ENCODE assay signal across 9 cellular contexts in the genomic region with DNA sequence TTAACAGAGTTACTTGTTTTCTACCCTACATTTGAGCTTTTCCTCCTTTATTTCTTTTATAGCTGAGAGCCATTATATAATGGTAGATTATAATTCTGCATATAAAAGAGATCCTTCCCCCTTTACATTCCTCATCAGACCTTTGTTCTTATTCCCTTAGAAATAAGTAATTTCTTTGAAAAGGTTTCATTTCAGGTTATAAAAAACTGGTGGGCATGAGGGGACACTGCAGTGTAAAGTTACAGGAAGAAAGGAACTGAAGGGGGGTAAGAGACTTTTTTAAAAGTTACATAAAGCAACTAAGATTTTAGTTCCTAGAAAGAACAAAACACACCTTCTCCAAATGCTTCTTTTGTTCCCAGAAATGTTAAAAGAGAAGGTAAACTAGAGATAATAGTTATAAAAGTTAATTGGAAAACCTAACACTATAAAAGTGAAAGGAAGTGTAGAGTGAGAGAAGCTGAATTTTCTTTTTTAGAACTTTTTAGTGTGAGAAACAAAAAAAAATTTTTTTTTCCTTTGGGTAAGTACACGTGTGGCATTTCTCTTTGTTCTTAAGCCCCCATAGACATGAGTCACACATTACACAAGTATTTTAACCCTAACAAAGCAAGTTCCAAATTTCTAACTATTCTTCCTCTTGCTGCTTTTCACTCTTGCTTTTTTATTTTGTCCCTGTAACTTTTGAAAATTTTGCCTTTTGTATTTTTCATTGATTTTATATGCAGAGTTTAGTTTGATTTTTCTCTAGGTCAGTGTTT.
A peak's percentile ranks its signal among the peaks of the same experiment; 100 is the strongest.
DNase-seq lines count a peak whose midpoint lies in the region; ATAC-seq and TF ChIP-seq lines count a peak whose summit lies in the region.
"Had no signal": no experiment of that assay in that cellular context is flagged by ENCODE, and none has a peak within 500 bp of the region (broad histone marks: within the 10 kb centered on the region; RNA-seq: fewer than 3 reads in every experiment).

No MANE protein-coding gene starts in this region.

- peaks cover 40% of the 10 kb centered on the region for H3K4me1 Mint-ChIP-seq in HFFc6 (ENCODE audit: low read depth)
- H3K4me1 Mint-ChIP-seq in activated naive CD8-positive, alpha-beta T cell treated with anti-CD3 and anti-CD28 coated beads, Interleukin-2, amount 50 U/mL, for 24 hours, result peaks cover 50% of the 10 kb centered on the region

- no peaks in the 10 kb centered on the region for H3K9me3 Mint-ChIP-seq in HFFc6
- H3K9me3 Mint-ChIP-seq in activated naive CD8-positive, alpha-beta T cell treated with anti-CD3 and anti-CD28 coated beads, Interleukin-2, amount 50 U/mL, for 24 hours, result no peaks in the 10 kb centered on the region

- ATAC-seq in activated naive CD8-positive, alpha-beta T cell treated with anti-CD3 and anti-CD28 coated beads, Interleukin-2, amount 50 U/mL, for 24 hours, result peak; percentile 77
- ATAC-seq in HG03039 (IDR thresholded peaks at IDR 0.05; ENCODE audit: unreplicated experiment), result no peak
- ATAC-seq in HG02840 (IDR thresholded peaks at IDR 0.05; ENCODE audit: low FRiP score, unreplicated experiment), result no peak

- H3K36me3 Mint-ChIP-seq in HFFc6 (ENCODE audit: low read depth), result peaks cover 27% of the 10 kb centered on the region
- H3K36me3 Mint-ChIP-seq in activated naive CD8-positive, alpha-beta T cell treated with anti-CD3 and anti-CD28 coated beads, Interleukin-2, amount 50 U/mL, for 24 hours (ENCODE audit: low read depth), result peaks cover 30% of the 10 kb centered on the region

- no peak for TF ChIP-seq CTCF in HFFc6 (IDR thresholded peaks at IDR 0.05)

- DNase-seq in ACHN (peak; percentile 50), HFFc6 (peak; percentile 18), iris pigment epithelial cell (ENCODE audit: low read depth) (peak; percentile 79), RPMI8226 (no peak), NCI-H2081 treated with DMSO at 0.1 percent for 48 hours (lab: John Stamatoyannopoulos, UW) (no peak)
- DNase-seq in activated naive CD8-positive, alpha-beta T cell treated with anti-CD3 and anti-CD28 coated beads, Interleukin-2, amount 50 U/mL, for 24 hours, result no peak
- DNase-seq: amygdala had no signal

- peaks cover 4% of the 10 kb centered on the region; the same call in 1 of the 2 replicates for H3K27me3 Mint-ChIP-seq in HFFc6 (ENCODE audit: insufficient read depth)
- H3K27me3 Mint-ChIP-seq in activated naive CD8-positive, alpha-beta T cell treated with anti-CD3 and anti-CD28 coated beads, Interleukin-2, amount 50 U/mL, for 24 hours, result peaks cover 2% of the 10 kb centered on the region

- peak overlapping the region; percentile 85 for H3K27ac Mint-ChIP-seq in HFFc6
- H3K27ac Mint-ChIP-seq in activated naive CD8-positive, alpha-beta T cell treated with anti-CD3 and anti-CD28 coated beads, Interleukin-2, amount 50 U/mL, for 24 hours, result peak overlapping the region; percentile 83

- in situ Hi-C loops in ACHN (cut with HindIII; ENCODE audit: low pct_ligation_motif_present, low pct_unique_long_range_greater_than_20kb, low sequenced_read_pairs), result no loop called here

- peak overlapping the region; percentile 64 for H3K4me3 Mint-ChIP-seq in HFFc6
- H3K4me3 Mint-ChIP-seq in activated naive CD8-positive, alpha-beta T cell treated with anti-CD3 and anti-CD28 coated beads, Interleukin-2, amount 50 U/mL, for 24 hours, result peak overlapping the region; percentile 66

Comparison
In these comparisons a context has a peak if more than half of its experiments do, and no peak if none do; other contexts are left out.
1. DNase-seq: peak in ACHN (single experiment), HFFc6 (single experiment) and iris pigment epithelial cell (single experiment); none in activated naive CD8-positive, alpha-beta T cell treated with anti-CD3 and anti-CD28 coated beads, Interleukin-2, amount 50 U/mL, for 24 hours (single experiment), RPMI8226 (single experiment) and NCI-H2081 treated with DMSO at 0.1 percent for 48 hours (single experiment).